ENCODE assay signal across 13 cellular contexts in the genomic region with DNA sequence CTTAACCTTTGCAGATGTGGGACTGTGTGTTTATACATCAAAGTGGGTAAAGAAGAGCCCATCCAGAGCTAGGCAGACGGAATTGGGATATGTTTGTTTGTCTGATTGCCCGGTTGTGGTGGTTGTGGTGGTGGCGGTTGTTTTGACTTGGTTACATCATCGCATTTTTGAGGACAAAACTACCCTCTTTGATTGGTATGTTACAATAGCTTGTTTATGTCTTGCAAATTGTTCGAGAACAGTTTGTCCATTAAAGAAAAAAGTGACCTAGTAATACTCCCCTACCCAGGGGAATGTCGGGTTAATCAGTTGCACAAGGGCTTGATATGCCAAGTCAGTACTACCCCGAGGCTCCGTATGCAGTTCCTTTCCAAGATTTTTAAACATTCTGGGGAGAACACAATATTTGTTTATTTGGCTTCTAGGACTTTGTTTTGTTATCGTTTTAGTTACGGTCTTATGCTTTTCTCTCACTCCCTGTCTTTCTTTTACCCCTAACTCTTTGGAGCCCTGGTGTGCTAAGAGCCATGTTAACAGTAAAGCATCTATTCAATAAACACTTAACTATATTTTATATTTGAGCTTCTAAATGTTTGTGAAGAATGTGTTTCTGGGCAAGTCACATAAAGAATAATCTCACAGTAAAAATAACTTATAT.
DNase-seq lines count a peak whose midpoint lies in the region; ATAC-seq, FAIRE-seq and TF ChIP-seq lines count a peak whose summit lies in the region.
"Had no signal": no experiment of that assay in that cellular context is flagged by ENCODE, and none has a peak within 500 bp of the region (broad histone marks: within the 10 kb centered on the region; RNA-seq: fewer than 3 reads in every experiment).

No MANE protein-coding gene starts in this region.

- no peaks in the 10 kb centered on the region for H3K27me3 Mint-ChIP-seq in astrocyte (ENCODE audit: low read depth, unreplicated experiment)

- ATAC-seq in HG02571 (IDR thresholded peaks at IDR 0.05; ENCODE audit: unreplicated experiment): no peak

- no peak overlapping the region for H3K27ac Mint-ChIP-seq in astrocyte (ENCODE audit: unreplicated experiment)

- TF ChIP-seq CTCF in astrocyte (IDR thresholded peaks at IDR 0.05; ENCODE audit: insufficient read depth, low read depth, low read length) (no peak), A673 (conservative IDR thresholded peaks at IDR 0.05; ENCODE audit: low read depth, low read length) (no peak)

- H3K9ac ChIP-seq in astrocyte (ENCODE audit: low read length) (no peak overlapping the region), rectal smooth muscle tissue (ENCODE audit: low read length) (no peak overlapping the region)

- DNase-seq in Ammon's horn (ENCODE audit: low spot score) (peak; percentile 44), astrocyte (ENCODE audit: low read depth) (peak; percentile 34), globus pallidus (ENCODE audit: low spot score) (peak; percentile 47), 8988T (no peak), A673 (ENCODE audit: low spot score) (no peak), NCI-H187 (lab: John Stamatoyannopoulos, UW) (no peak)
- DNase-seq: activated CD4-positive, CD25-positive, alpha-beta regulatory T cell treated with anti-CD3 and anti-CD28 coated beads, Interleukin-2, amount 50 U/mL, for 72 hours; central memory CD4-positive, alpha-beta T cell; NCI-H526 had no signal

- CTCF ChIA-PET in A673 (lab: Charles Lee): no interaction called here

- peaks cover 25% of the 10 kb centered on the region for H3K36me3 Mint-ChIP-seq in astrocyte (ENCODE audit: low read depth, unreplicated experiment)

- no peak overlapping the region for H3K4me3 Mint-ChIP-seq in astrocyte (ENCODE audit: unreplicated experiment)

- H2AFZ ChIP-seq in astrocyte (ENCODE audit: low read depth, low read length): no peak overlapping the region

- intact Hi-C loops in A673 (cut with micrococcal nuclease; ENCODE audit: unreplicated experiment): no loop called here

- H3K36me3 ChIP-seq in astrocyte (ENCODE audit: insufficient read depth, low read length) (peaks cover 4% of the 10 kb centered on the region), rectal smooth muscle tissue (ENCODE audit: control insufficient read depth, insufficient read depth, low read length) (no peaks in the 10 kb centered on the region), A673 (ENCODE audit: insufficient read depth, low read length, poor library complexity, severe bottlenecking) (no peaks in the 10 kb centered on the region)

- no peak for FAIRE-seq in astrocyte (lab: Jason Lieb, UNC)
- FAIRE-seq: HTR-8/SVneo had no signal

- BruUV-seq in A673 (replicated peaks; lab: Mats Ljungman, UMichigan): no TSS peak

- peaks cover 42% of the 10 kb centered on the region for H3K4me1 ChIP-seq in astrocyte (ENCODE audit: insufficient read depth, low read length)
- H3K4me1 ChIP-seq in rectal smooth muscle tissue (ENCODE audit: control insufficient read depth, insufficient read depth, low read length): peaks cover 17% of the 10 kb centered on the region
- peaks cover 10% of the 10 kb centered on the region for H3K4me1 ChIP-seq in A673 (ENCODE audit: insufficient read depth, low read length, poor library complexity, severe bottlenecking)

- H3K9me3 ChIP-seq in astrocyte (ENCODE audit: insufficient read depth, low read depth, low read length) (no peaks in the 10 kb centered on the region), A673 (ENCODE audit: low read depth, low read length, poor library complexity, severe bottlenecking) (no peaks in the 10 kb centered on the region)

- H3K4me1 Mint-ChIP-seq in astrocyte (ENCODE audit: low read depth, unreplicated experiment): peaks cover 35% of the 10 kb centered on the region

- H3K4me2 ChIP-seq in astrocyte (ENCODE audit: low read length): no peak overlapping the region

- no peak overlapping the region for H3K27ac ChIP-seq in astrocyte (ENCODE audit: low read depth, low read length)
- H3K27ac ChIP-seq in rectal smooth muscle tissue (ENCODE audit: low read depth, low read length): peak overlapping the region; percentile 23
- no peak overlapping the region for H3K27ac ChIP-seq in A673 (ENCODE audit: low read depth, low read length, poor library complexity, severe bottlenecking)

- peaks cover 82% of the 10 kb centered on the region for H3K79me2 ChIP-seq in astrocyte (ENCODE audit: insufficient read depth, low read length)

- peaks cover 58% of the 10 kb centered on the region for H4K20me1 ChIP-seq in astrocyte (ENCODE audit: insufficient read depth, low read length)

- H3K4me3 ChIP-seq in astrocyte (ENCODE audit: insufficient read depth, low read depth, low read length) (no peak overlapping the region), rectal smooth muscle tissue (ENCODE audit: low read length) (no peak overlapping the region), A673 (ENCODE audit: low read depth, low read length, poor library complexity, severe bottlenecking) (no peak overlapping the region)
- H3K4me3 ChIP-seq: SK-N-MC had no signal

- H3K27me3 ChIP-seq in astrocyte (ENCODE audit: insufficient read depth, low read length): no peaks in the 10 kb centered on the region
- H3K27me3 ChIP-seq in rectal smooth muscle tissue (ENCODE audit: control insufficient read depth, insufficient read depth, low read length): no peaks in the 10 kb centered on the region
- H3K27me3 ChIP-seq in A673 (replicated peaks; ENCODE audit: insufficient read depth, low read depth, low read length, poor library complexity): no peaks in the 10 kb centered on the region

- H3K9me3 Mint-ChIP-seq in astrocyte (ENCODE audit: unreplicated experiment): peaks cover 6% of the 10 kb centered on the region

- POLR2A ChIA-PET in A673 (lab: Charles Lee; ENCODE audit: low non-redundant PET): interaction anchor here (0.7 kb wide), 1 partner anchor 10 kb away, joined by 8 read pairs; no protein-coding TSS in a partner anchor

Comparison
In these comparisons a context has a peak if more than half of its experiments do, and no peak if none do; other contexts are left out.
1. DNase-seq: peak in Ammon's horn (single experiment), astrocyte (single experiment) and globus pallidus (single experiment); none in 8988T (single experiment), A673 (single experiment) and NCI-H187 (0 of 2).